ENCODE assay signal across 30 cellular contexts in the genomic region with DNA sequence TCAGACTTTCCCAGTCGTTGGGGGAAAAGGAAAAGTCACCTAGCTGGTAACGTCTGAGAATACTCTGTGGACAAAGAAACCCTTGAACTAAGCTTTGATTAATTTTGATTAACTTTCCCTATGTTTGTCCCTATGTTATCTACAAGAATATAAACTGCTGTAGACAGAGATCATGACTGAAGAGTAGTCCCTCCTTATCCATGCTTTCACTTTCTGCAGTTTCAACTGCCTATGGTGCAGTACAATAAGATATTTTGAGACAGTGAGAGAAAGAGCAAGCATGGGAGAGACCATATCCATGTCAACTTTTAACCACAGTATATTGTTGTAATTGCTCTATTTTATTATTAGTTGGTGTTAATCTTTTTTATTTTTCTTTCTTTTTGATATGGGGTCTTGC.
"Had no signal": no experiment of that assay in that cellular context is flagged by ENCODE, and none has a peak within 500 bp of the region (broad histone marks: within the 10 kb centered on the region; RNA-seq: fewer than 3 reads in every experiment).

No MANE protein-coding gene starts in this region.

- H3K9me3 Mint-ChIP-seq: memory B cell; naive B cell; natural killer cell treated with Interleukin-12 subunit alpha and Interleukin-12 subunit beta and Interleukin-15 and Interleukin-18, amount 100 ng/mL, for 72 hours; neural crest cell; stimulated activated effector memory CD8-positive, alpha-beta T cell treated with anti-CD3 and anti-CD28 coated beads, Interleukin-12 subunit alpha, Interleukin-12 subunit beta, amount 100 ng/mL, for 72 hours; type B pancreatic cell had no signal

- H3K36me3 ChIP-seq: prostate gland had no signal

- H3K9ac ChIP-seq: parathyroid adenoma had no signal

- DNase-seq: dermis blood vessel endothelial cell; effector memory CD4-positive, alpha-beta T cell; foreskin keratinocyte; heart left ventricle; islet precursor cell; kidney glomerular epithelial cell; left ventricle myocardium superior; lower lobe of right lung; naive B cell; stimulated activated CD4-positive, alpha-beta T cell treated with anti-CD3 and anti-CD28 coated beads, Interleukin-2, amount 100 ng/mL, for 24 hours; stimulated activated CD4-positive, alpha-beta T cell treated with anti-CD3 and anti-CD28 coated beads, Interleukin-4, amount 100 ng/mL, for 24 hours; stimulated activated naive CD8-positive, alpha-beta T cell treated with anti-CD3 and anti-CD28 coated beads, Interleukin-15, Interleukin-2, amounts not matched to agents 100 U/mL and 50 U/mL, for 24 hours; substantia nigra; testis; tibial artery had no signal

- FAIRE-seq: endothelial cell of umbilical vein had no signal

- H3K27ac ChIP-seq: coronary artery, esophagus muscularis mucosa, foreskin keratinocyte, gastroesophageal sphincter, heart left ventricle, hepatocyte, lower lobe of right lung, neutrophil, parathyroid adenoma, prostate gland, right atrium auricular region, testis, tibial artery had no signal

- H3K4me3 ChIP-seq: coronary artery, esophagus muscularis mucosa, gastroesophageal sphincter, heart left ventricle, hepatocyte, lower lobe of right lung, prostate gland, right atrium auricular region, testis, tibial artery had no signal

- ATAC-seq: foreskin keratinocyte; gastroesophageal sphincter; heart left ventricle; left ventricle myocardium superior; lower lobe of right lung; natural killer cell treated with Interleukin-12 subunit alpha and Interleukin-12 subunit beta and Interleukin-15 and Interleukin-18, amount 100 ng/mL, for 72 hours; sciatic nerve; stimulated activated effector memory CD8-positive, alpha-beta T cell treated with anti-CD3 and anti-CD28 coated beads, Interleukin-12 subunit alpha, Interleukin-12 subunit beta, amount 100 ng/mL, for 72 hours; stimulated activated naive CD8-positive, alpha-beta T cell treated with anti-CD3 and anti-CD28 coated beads, Interleukin-15, Interleukin-2, amounts not matched to agents 100 U/mL and 50 U/mL, for 24 hours had no signal

- H3K79me2 ChIP-seq: hepatocyte, parathyroid adenoma had no signal

- H3K27me3 Mint-ChIP-seq: memory B cell; naive B cell; natural killer cell treated with Interleukin-12 subunit alpha and Interleukin-12 subunit beta and Interleukin-15 and Interleukin-18, amount 100 ng/mL, for 72 hours; type B pancreatic cell had no signal

- H3K4me1 ChIP-seq: esophagus muscularis mucosa, lower lobe of right lung, parathyroid adenoma, prostate gland, testis had no signal

- H3K9me3 ChIP-seq: esophagus muscularis mucosa, gastroesophageal sphincter, heart left ventricle, lower lobe of right lung, neutrophil, prostate gland, right atrium auricular region, testis, tibial artery had no signal

- H3K27ac Mint-ChIP-seq: memory B cell; naive B cell; natural killer cell treated with Interleukin-12 subunit alpha and Interleukin-12 subunit beta and Interleukin-15 and Interleukin-18, amount 100 ng/mL, for 72 hours; stimulated activated effector memory CD8-positive, alpha-beta T cell treated with anti-CD3 and anti-CD28 coated beads, Interleukin-12 subunit alpha, Interleukin-12 subunit beta, amount 100 ng/mL, for 72 hours; type B pancreatic cell had no signal

- H3K4me2 ChIP-seq: hepatocyte had no signal

- H3K4me1 Mint-ChIP-seq: naive B cell; neural crest cell; stimulated activated effector memory CD8-positive, alpha-beta T cell treated with anti-CD3 and anti-CD28 coated beads, Interleukin-12 subunit alpha, Interleukin-12 subunit beta, amount 100 ng/mL, for 72 hours had no signal

- H3K4me3 Mint-ChIP-seq: memory B cell; naive B cell; natural killer cell treated with Interleukin-12 subunit alpha and Interleukin-12 subunit beta and Interleukin-15 and Interleukin-18, amount 100 ng/mL, for 72 hours; neural crest cell; stimulated activated effector memory CD8-positive, alpha-beta T cell treated with anti-CD3 and anti-CD28 coated beads, Interleukin-12 subunit alpha, Interleukin-12 subunit beta, amount 100 ng/mL, for 72 hours; type B pancreatic cell had no signal

- H3K27me3 ChIP-seq: esophagus muscularis mucosa, foreskin keratinocyte, gastroesophageal sphincter, heart left ventricle, hepatocyte, neutrophil, right atrium auricular region, testis, tibial artery had no signal

- H2AFZ ChIP-seq: hepatocyte, parathyroid adenoma had no signal
